1 cellular context compared by ENCODE assay signal in genomic region chr15:32568988-32569387, GRCh38. TPM values are rescaled to one million over a fixed set of nuclear protein-coding genes. Genes with fewer than 3 reads are reported as not detected.
"Had no signal": no experiment of that assay in that cellular context is flagged by ENCODE, and none has a peak within 500 bp of the region (broad histone marks: within the 10 kb centered on the region; RNA-seq: fewer than 3 reads in every experiment).

No MANE protein-coding gene starts in this region.

RNA-seq across cellular contexts. Expression of gene GOLGA8N, which starts 24.3 kb away (rescaled TPM):
- total RNA-seq: HT-29 had no signal
